In the genomic region with DNA sequence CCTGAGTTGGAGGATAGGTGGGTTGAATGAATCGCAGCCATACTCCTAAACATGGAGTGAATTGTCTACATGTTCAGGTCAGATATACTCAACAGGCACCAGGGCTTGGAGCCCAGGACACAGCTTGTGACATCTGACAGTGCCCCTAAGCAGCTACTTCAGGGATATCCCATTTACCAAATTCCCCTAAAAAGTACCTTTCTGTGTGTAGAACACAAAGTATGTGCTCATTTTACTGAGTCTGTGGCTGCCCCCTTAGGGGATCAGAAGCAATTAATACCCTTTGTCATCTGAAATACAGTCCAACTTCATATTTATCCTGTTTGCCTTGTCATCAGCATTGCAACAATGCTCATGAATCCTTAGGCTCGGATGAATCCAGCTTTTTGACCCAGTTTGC, we compare ENCODE assay signal across 17 cellular contexts. TPM values are rescaled to one million over a fixed set of nuclear protein-coding genes. Genes with fewer than 3 reads are reported as not detected.
DNase-seq lines count a peak whose midpoint lies in the region; ATAC-seq, FAIRE-seq and TF ChIP-seq lines count a peak whose summit lies in the region.
"Had no signal": no experiment of that assay in that cellular context is flagged by ENCODE, and none has a peak within 500 bp of the region (broad histone marks: within the 10 kb centered on the region; RNA-seq: fewer than 3 reads in every experiment).

No MANE protein-coding gene starts in this region.

- ATAC-seq in stimulated activated naive CD8-positive, alpha-beta T cell treated with anti-CD3 and anti-CD28 coated beads, Interleukin-15, amount 100 ng/mL, for 72 hours, result peak; percentile 64
- no peak for ATAC-seq in stimulated activated naive CD8-positive, alpha-beta T cell treated with anti-CD3 and anti-CD28 coated beads, Interleukin-15, Interleukin-2, amounts not matched to agents 100 U/mL and 50 U/mL, for 24 hours
- ATAC-seq in HG03432 (IDR thresholded peaks at IDR 0.05; ENCODE audit: unreplicated experiment) (peak; percentile 45), GM21737 (IDR thresholded peaks at IDR 0.05; ENCODE audit: unreplicated experiment) (no peak)

- peaks cover 12% of the 10 kb centered on the region for H3K4me1 Mint-ChIP-seq in stimulated activated naive CD8-positive, alpha-beta T cell treated with anti-CD3 and anti-CD28 coated beads, Interleukin-15, amount 100 ng/mL, for 72 hours
- H3K4me1 Mint-ChIP-seq in endothelial cell (ENCODE audit: unreplicated experiment), result peaks cover 68% of the 10 kb centered on the region

- H3K27ac Mint-ChIP-seq in stimulated activated naive CD8-positive, alpha-beta T cell treated with anti-CD3 and anti-CD28 coated beads, Interleukin-15, amount 100 ng/mL, for 72 hours, result no peak overlapping the region
- peak overlapping the region; percentile 96 for H3K27ac Mint-ChIP-seq in endothelial cell (ENCODE audit: unreplicated experiment)

- FAIRE-seq in urothelium cell line (lab: Jason Lieb, UNC), result no peak

- no peak for TF ChIP-seq CTCF in endothelial cell (IDR thresholded peaks at IDR 0.05; ENCODE audit: unreplicated experiment)

- DNase-seq in stimulated activated naive CD8-positive, alpha-beta T cell treated with anti-CD3 and anti-CD28 coated beads, Interleukin-15, amount 100 ng/mL, for 72 hours, result no peak
- DNase-seq in stimulated activated naive CD8-positive, alpha-beta T cell treated with anti-CD3 and anti-CD28 coated beads, Interleukin-15, Interleukin-2, amounts not matched to agents 100 U/mL and 50 U/mL, for 24 hours, result no peak
- DNase-seq in endothelial cell (ENCODE audit: low spot score), result no peak
- DNase-seq in urothelium cell line (ENCODE audit: low spot score), result no peak
- no peak for DNase-seq in amygdala (lab: John Stamatoyannopoulos, UW)
- no peak for DNase-seq in activated CD4-positive, alpha-beta T cell treated with anti-CD3 and anti-CD28 coated beads for 4 hours
- DNase-seq: 8988T, DMS79 treated with DMSO at 0.1 percent for 48 hours, HCEC 1CT, NCI-H1048, NCI-H1436, NCI-H1930, NCI-H226, NCI-H524 treated with DMSO at 0.1 percent for 48 hours had no signal

- peaks cover 22% of the 10 kb centered on the region for H3K27me3 Mint-ChIP-seq in stimulated activated naive CD8-positive, alpha-beta T cell treated with anti-CD3 and anti-CD28 coated beads, Interleukin-15, amount 100 ng/mL, for 72 hours
- H3K27me3 Mint-ChIP-seq in endothelial cell (ENCODE audit: unreplicated experiment), result peaks cover 13% of the 10 kb centered on the region

- H3K9me3 Mint-ChIP-seq in stimulated activated naive CD8-positive, alpha-beta T cell treated with anti-CD3 and anti-CD28 coated beads, Interleukin-15, amount 100 ng/mL, for 72 hours, result no peaks in the 10 kb centered on the region
- H3K9me3 Mint-ChIP-seq in endothelial cell (ENCODE audit: unreplicated experiment), result no peaks in the 10 kb centered on the region
- H3K9me3 Mint-ChIP-seq: CD14-positive monocyte had no signal

- H3K4me3 Mint-ChIP-seq in stimulated activated naive CD8-positive, alpha-beta T cell treated with anti-CD3 and anti-CD28 coated beads, Interleukin-15, amount 100 ng/mL, for 72 hours, result no peak overlapping the region
- H3K4me3 Mint-ChIP-seq in endothelial cell (ENCODE audit: unreplicated experiment), result no peak overlapping the region

- peaks cover 24% of the 10 kb centered on the region for H3K36me3 Mint-ChIP-seq in endothelial cell (ENCODE audit: low read depth, unreplicated experiment)
- H3K36me3 Mint-ChIP-seq: CD14-positive monocyte had no signal

RNA-seq across cellular contexts. Expression of gene TNFRSF11A, which starts 20.8 kb away (rescaled TPM):
- 89.9 TPM for total RNA-seq in endothelial cell (ENCODE audit: unreplicated experiment)

Comparison
In these comparisons a context has a peak if more than half of its experiments do, and no peak if none do; other contexts are left out.
1. ATAC-seq: peak in stimulated activated naive CD8-positive, alpha-beta T cell treated with anti-CD3 and anti-CD28 coated beads, Interleukin-15, amount 100 ng/mL, for 72 hours (single experiment) and HG03432 (single experiment); none in stimulated activated naive CD8-positive, alpha-beta T cell treated with anti-CD3 and anti-CD28 coated beads, Interleukin-15, Interleukin-2, amounts not matched to agents 100 U/mL and 50 U/mL, for 24 hours (single experiment) and GM21737 (single experiment).